26 cellular contexts compared by ENCODE assay signal in the genomic region with DNA sequence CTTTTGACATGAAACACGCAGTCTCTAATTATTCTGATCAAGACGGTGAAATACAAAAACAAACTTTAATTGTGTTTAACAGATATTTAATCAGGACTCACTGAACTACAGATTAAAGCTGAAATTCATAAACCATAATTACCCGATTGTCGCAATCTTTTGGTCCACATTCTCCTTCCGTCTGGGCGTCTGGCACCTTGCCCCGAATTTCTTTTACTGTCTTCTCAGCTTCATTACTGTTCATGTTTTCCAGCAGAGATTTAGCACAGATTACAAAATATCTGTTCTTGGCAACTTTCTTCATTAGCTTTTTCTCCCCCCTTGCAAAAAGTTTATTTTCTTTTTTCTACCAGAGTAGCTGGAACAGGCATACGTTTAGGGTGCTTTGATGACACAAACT.
DNase-seq lines count a peak whose midpoint lies in the region; ATAC-seq, FAIRE-seq and TF ChIP-seq lines count a peak whose summit lies in the region.
"Had no signal": no experiment of that assay in that cellular context is flagged by ENCODE, and none has a peak within 500 bp of the region (broad histone marks: within the 10 kb centered on the region; RNA-seq: fewer than 3 reads in every experiment).

No MANE protein-coding gene starts in this region.

- H3K4me3 ChIP-seq in kidney (ENCODE audit: low read length in 2 of 2) (no peak overlapping the region), mesenchymal stem cell (ENCODE audit: insufficient read depth in 1 of 2, low read depth in 1 of 2, low read length in 2 of 2) (no peak overlapping the region)
- H3K4me3 ChIP-seq: ascending aorta, GM12878, right lobe of liver had no signal

- H3K9me3 Mint-ChIP-seq in T-cell = peaks cover 0 to 8% (median 3%) of the 10 kb centered on the region in 3 donors
- H3K9me3 Mint-ChIP-seq: activated T-cell treated with anti-CD3 and anti-CD28 coated beads, Interleukin-2, amount 50 U/mL, for 24 hours; central memory CD8-positive, alpha-beta T cell had no signal

- no peak overlapping the region for H2BK120ac ChIP-seq in mesenchymal stem cell (ENCODE audit: low read depth, low read length)

- no peak overlapping the region for H2BK12ac ChIP-seq in mesenchymal stem cell (ENCODE audit: low read length in 2 of 2)

- H3K18ac ChIP-seq in mesenchymal stem cell (ENCODE audit: low read depth in 1 of 2, low read length in 2 of 2) = no peak overlapping the region

- H2AFZ ChIP-seq in mesenchymal stem cell (ENCODE audit: low read depth, low read length) = no peak overlapping the region

- peaks cover 47% of the 10 kb centered on the region for H3K36me3 Mint-ChIP-seq in T-cell

- peaks cover 1 to 22% (median 8%) of the 10 kb centered on the region in 3 donors for H3K4me1 Mint-ChIP-seq in T-cell

- no peak overlapping the region for H3K23ac ChIP-seq in mesenchymal stem cell (ENCODE audit: low read length in 2 of 2)

- FAIRE-seq in GM19239 (lab: Jason Lieb, UNC) (peak; percentile 8), kidney (lab: Jason Lieb, UNC) (no peak), RCC 7860 (lab: Jason Lieb, UNC) (no peak)
- FAIRE-seq: GM12878, TTC549 had no signal

- H2BK5ac ChIP-seq in mesenchymal stem cell (ENCODE audit: low read depth, low read length, poor library complexity, severe bottlenecking) = no peak overlapping the region

- H3K14ac ChIP-seq in mesenchymal stem cell (ENCODE audit: low read length in 2 of 2) = no peak overlapping the region

- H2AK5ac ChIP-seq in mesenchymal stem cell (ENCODE audit: low read length, severe bottlenecking) = no peak overlapping the region

- POLR2A ChIA-PET in T-cell (lab: Charles Lee) = no interaction called here

- H3K4me1 ChIP-seq in kidney (ENCODE audit: control insufficient read depth in 1 of 2, insufficient read depth in 1 of 2, low read depth in 1 of 2, low read length in 2 of 2) (peaks cover 5 to 6% of the 10 kb centered on the region in 2 donors), mesenchymal stem cell (ENCODE audit: control insufficient read depth, insufficient read depth, low read depth, low read length) (peaks cover 8% of the 10 kb centered on the region)

- no peak overlapping the region for H3K9ac ChIP-seq in kidney (ENCODE audit: low read length in 2 of 2)
- H3K9ac ChIP-seq in mesenchymal stem cell (ENCODE audit: low read length) = no peak overlapping the region

- 97% methylated on average over 7 of the region's 8 CpGs for WGBS in mesenchymal stem cell

- no peak for DNase-seq in GM19239 (ENCODE audit: insufficient read length, low spot score)
- peak; percentile 21 for DNase-seq in cerebellum (ENCODE audit: low spot score)
- peak; percentile 83 for DNase-seq in kidney
- peak; percentile 55 for DNase-seq in ureter (ENCODE audit: low spot score)
- DNase-seq in RCC 7860 (ENCODE audit: low spot score) = no peak
- no peak for DNase-seq in T-cell
- no peak for DNase-seq in mesenchymal stem cell
- DNase-seq: activated CD4-positive, alpha-beta T cell treated with anti-CD3 and anti-CD28 coated beads for 1 hour; activated CD8-positive, alpha-beta T cell treated with anti-CD3 and anti-CD28 coated beads, Interleukin-2, amount 10 ng/mL, durations not matched to agents 7 days and 5 days; activated naive CD4-positive, alpha-beta T cell; activated T-cell treated with anti-CD3 and anti-CD28 coated beads, Interleukin-2, amount 50 U/mL, for 24 hours; DMS53; erythroblast; naive B cell; NCI-H1092; NCI-H2029; NCI-H226; NCI-H774; right lobe of liver; SHP77; T-helper 1 cell had no signal

- H3K9me3 ChIP-seq in kidney (ENCODE audit: control insufficient read depth in 1 of 2, low read length in 2 of 2) (peaks cover 0 to 3% of the 10 kb centered on the region in 2 donors), mesenchymal stem cell (ENCODE audit: control insufficient read depth, low read length) (no peaks in the 10 kb centered on the region)
- H3K9me3 ChIP-seq: ascending aorta, right lobe of liver had no signal

- no peak overlapping the region for H3K4me2 ChIP-seq in mesenchymal stem cell (ENCODE audit: low read length, poor library complexity, severe bottlenecking)

- H3K36me3 ChIP-seq in kidney (ENCODE audit: control insufficient read depth in 1 of 2, insufficient read depth in 2 of 2, low read length in 2 of 2) (peaks cover 0 to 2% of the 10 kb centered on the region in 2 donors), mesenchymal stem cell (ENCODE audit: control insufficient read depth in 1 of 2, insufficient read depth in 2 of 2, low read depth in 1 of 2, low read length in 2 of 2) (peaks cover 0 to 2% of the 10 kb centered on the region in 2 experiments)
- H3K36me3 ChIP-seq: ascending aorta, right lobe of liver had no signal

- H3K79me1 ChIP-seq in mesenchymal stem cell (replicated peaks; ENCODE audit: low read length, poor library complexity, severe bottlenecking) = peaks cover 22% of the 10 kb centered on the region

- no peak overlapping the region for H4K91ac ChIP-seq in mesenchymal stem cell (ENCODE audit: low read length)

- H3K27ac ChIP-seq in kidney (ENCODE audit: low read depth in 2 of 2, low read length in 2 of 2) (no peak overlapping the region), mesenchymal stem cell (ENCODE audit: low read length, poor library complexity, severe bottlenecking) (no peak overlapping the region)
- H3K27ac ChIP-seq: ascending aorta, right lobe of liver had no signal

- H3K27me3 Mint-ChIP-seq in T-cell = no peaks in the 10 kb centered on the region
- H3K27me3 Mint-ChIP-seq: activated T-cell treated with anti-CD3 and anti-CD28 coated beads, Interleukin-2, amount 50 U/mL, for 24 hours; central memory CD8-positive, alpha-beta T cell; memory B cell; naive B cell had no signal

- no peak overlapping the region for H4K8ac ChIP-seq in mesenchymal stem cell (ENCODE audit: low read length)

- intact Hi-C loops in kidney (cut with DNase I) = no loop called here

- no peaks in the 10 kb centered on the region for H3K27me3 ChIP-seq in mesenchymal stem cell (ENCODE audit: control insufficient read depth in 1 of 2, insufficient read depth in 1 of 2, low read length in 2 of 2)
- H3K27me3 ChIP-seq: ascending aorta, right lobe of liver had no signal

- H3K27ac Mint-ChIP-seq in T-cell = no peak overlapping the region
- H3K27ac Mint-ChIP-seq: activated CD8-positive, alpha-beta T cell treated with anti-CD3 and anti-CD28 coated beads, Interleukin-2, amount 10 ng/mL, durations not matched to agents 7 days and 5 days; activated T-cell treated with anti-CD3 and anti-CD28 coated beads, Interleukin-2, amount 50 U/mL, for 24 hours had no signal

- no peak for ATAC-seq in T-cell (replicated peaks in 1 of 4)
- ATAC-seq: activated CD8-positive, alpha-beta T cell treated with anti-CD3 and anti-CD28 coated beads, Interleukin-2, amount 10 ng/mL, durations not matched to agents 7 days and 5 days; GM12878 had no signal

- H3K4ac ChIP-seq in mesenchymal stem cell (ENCODE audit: low read depth in 1 of 2, low read length in 2 of 2) = no peak overlapping the region

- CTCF ChIA-PET in T-cell (lab: Charles Lee) = no interaction called here

- TF ChIP-seq CTCF in kidney (IDR thresholded peaks at IDR 0.05; ENCODE audit: borderline replicate concordance, extremely low read depth, insufficient read depth) = no peak

- no peak overlapping the region for H2BK15ac ChIP-seq in mesenchymal stem cell (ENCODE audit: low read depth, poor library complexity, severe bottlenecking)

- H3K4me3 Mint-ChIP-seq in T-cell = no peak overlapping the region
- H3K4me3 Mint-ChIP-seq: activated CD8-positive, alpha-beta T cell treated with anti-CD3 and anti-CD28 coated beads, Interleukin-2, amount 10 ng/mL, durations not matched to agents 7 days and 5 days; activated T-cell treated with anti-CD3 and anti-CD28 coated beads, Interleukin-2, amount 50 U/mL, for 24 hours; central memory CD8-positive, alpha-beta T cell; memory B cell; naive B cell had no signal

Comparison
In these comparisons a context has a peak if more than half of its experiments do, and no peak if none do; other contexts are left out.
1. DNase-seq: peak in cerebellum (single experiment), kidney (single experiment) and ureter (single experiment); none in GM19239 (single experiment), RCC 7860 (single experiment), T-cell (0 of 34) and mesenchymal stem cell (single experiment).